ENCODE assay signal across 10 cellular contexts in the genomic region with DNA sequence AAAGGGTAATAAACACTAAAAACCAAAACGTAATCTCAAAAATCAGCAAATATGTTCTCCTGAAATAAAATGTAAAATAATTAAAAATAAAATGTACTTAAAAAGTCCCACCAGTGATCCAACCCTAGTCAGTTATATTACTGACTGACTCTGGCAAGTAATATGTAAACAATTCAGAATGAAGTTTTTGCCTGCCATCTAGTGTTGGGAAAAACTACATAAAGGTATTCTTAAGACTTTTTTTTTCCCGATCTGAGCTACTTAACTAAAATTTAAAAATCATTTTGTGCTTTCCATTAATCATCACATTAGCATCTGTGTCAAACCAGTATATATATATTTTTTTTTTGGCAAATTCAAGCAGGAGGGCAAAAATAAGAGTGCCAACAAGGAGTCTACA. TPM values are rescaled to one million over a fixed set of nuclear protein-coding genes. Genes with fewer than 3 reads are reported as not detected.
DNase-seq lines count a peak whose midpoint lies in the region; ATAC-seq, FAIRE-seq and TF ChIP-seq lines count a peak whose summit lies in the region.
"Had no signal": no experiment of that assay in that cellular context is flagged by ENCODE, and none has a peak within 500 bp of the region (broad histone marks: within the 10 kb centered on the region; RNA-seq: fewer than 3 reads in every experiment).

No MANE protein-coding gene starts in this region.

- peak; percentile 6 for DNase-seq in AG08395 (ENCODE audit: low spot score)
- DNase-seq in HS-5 (ENCODE audit: low read depth), result peak; percentile 15
- DNase-seq in kidney, result no peak
- DNase-seq in C1 segment of cervical spinal cord (lab: John Stamatoyannopoulos, UW), result no peak
- DNase-seq in thyroid gland, result no peak
- DNase-seq: activated CD4-positive, alpha-beta T cell treated with anti-CD3 and anti-CD28 coated beads for 36 hours; NCI-H187 treated with DMSO at 0.1 percent for 48 hours had no signal

- WGBS in thyroid gland, 2 donors, result 62 to 67% methylated on average over 2 of the region's 2 CpGs

- H3K9me3 ChIP-seq in kidney (ENCODE audit: control insufficient read depth in 1 of 2, low read length in 2 of 2) (no peaks in the 10 kb centered on the region), thyroid gland (no peaks in the 10 kb centered on the region)

- H3K9ac ChIP-seq in kidney (ENCODE audit: low read length in 2 of 2), result no peak overlapping the region

- H3K36me3 ChIP-seq in kidney (ENCODE audit: control insufficient read depth in 1 of 2, insufficient read depth in 2 of 2, low read length in 2 of 2) (peaks cover 5 to 29% of the 10 kb centered on the region in 2 donors), thyroid gland (peaks cover 6 to 12% of the 10 kb centered on the region in 2 donors)

- no peak overlapping the region for H3K27ac ChIP-seq in kidney (ENCODE audit: low read depth in 2 of 2, low read length in 2 of 2)
- peak overlapping the region in 1 of 3 donors; percentile 5 for H3K27ac ChIP-seq in thyroid gland

- no peak overlapping the region for H3K4me3 ChIP-seq in WI38 (ENCODE audit: low read depth, low read length)
- no peak overlapping the region for H3K4me3 ChIP-seq in kidney (ENCODE audit: low read length in 2 of 2)
- H3K4me3 ChIP-seq in thyroid gland (replicated peaks in 1 of 3), result no peak overlapping the region

- FAIRE-seq in kidney (lab: Jason Lieb, UNC), result peak; percentile 87

- H3K27me3 ChIP-seq in thyroid gland, result no peaks in the 10 kb centered on the region

- ATAC-seq in GM21390 (IDR thresholded peaks at IDR 0.05; ENCODE audit: unreplicated experiment) (no peak), GM18498 (IDR thresholded peaks at IDR 0.05; ENCODE audit: unreplicated experiment) (no peak)
- ATAC-seq: activated CD4-positive, alpha-beta T cell treated with anti-CD3 and anti-CD28 coated beads for 36 hours had no signal

- intact Hi-C loops in kidney (cut with DNase I) (no loop called here), thyroid gland (cut with DNase I) (no loop called here)

- no peak for TF ChIP-seq POLR2A in thyroid gland (IDR thresholded peaks at IDR 0.05)

- H3K4me1 ChIP-seq in kidney (ENCODE audit: control insufficient read depth in 1 of 2, insufficient read depth in 1 of 2, low read depth in 1 of 2, low read length in 2 of 2), result no peaks in the 10 kb centered on the region
- H3K4me1 ChIP-seq in thyroid gland, result peaks cover 0 to 1% of the 10 kb centered on the region in 2 donors

- TF ChIP-seq CTCF in WI38 (IDR thresholded peaks at IDR 0.05; ENCODE audit: low read depth, low read length), result peak; percentile 5; the same call in 1 of the 2 replicates
- TF ChIP-seq CTCF in kidney (IDR thresholded peaks at IDR 0.05; ENCODE audit: borderline replicate concordance, extremely low read depth, insufficient read depth), result peak; percentile 2
- TF ChIP-seq CTCF in thyroid gland (IDR thresholded peaks at IDR 0.05), result peak in 3 of 6 experiments; percentile 34 to 39 (median 36)

RNA-seq across cellular contexts. Expression of a gene that starts 24.0 kb away (rescaled TPM):
- total RNA-seq in kidney (40.2 TPM), thyroid gland (10 to 100 TPM; 41.3 to 62.1 (median 55.6) TPM)
- 27.8 TPM for polyA plus RNA-seq in kidney (ENCODE audit: insufficient read depth, low read depth, low replicate concordance)

RNA-seq across cellular contexts. Expression of a gene that starts 24.1 kb away (rescaled TPM):
- total RNA-seq in kidney, result 22.1 TPM
- 6.4 TPM for polyA plus RNA-seq in kidney (ENCODE audit: insufficient read depth, low read depth, low replicate concordance)
- 10 to 100 TPM; 20.6 to 54.1 (median 32.7) TPM for total RNA-seq in thyroid gland

Comparison
In these comparisons a context has a peak if more than half of its experiments do, and no peak if none do; other contexts are left out.
1. DNase-seq: peak in AG08395 (single experiment) and HS-5 (single experiment); none in kidney (single experiment), C1 segment of cervical spinal cord (0 of 14) and thyroid gland (0 of 2).